ENCODE assay signal across 8 cellular contexts in genomic region chr1:240189386-240189989, GRCh38.
DNase-seq lines count a peak whose midpoint lies in the region; ATAC-seq and TF ChIP-seq lines count a peak whose summit lies in the region.

No MANE protein-coding gene starts in this region.

- ATAC-seq in GM19328 (IDR thresholded peaks at IDR 0.05; ENCODE audit: unreplicated experiment): no peak

- no peak overlapping the region for H3K4me3 ChIP-seq in H7 (ENCODE audit: insufficient read depth, low read depth, low read length)

- no peaks in the 10 kb centered on the region for H3K36me3 ChIP-seq in H7 (replicated peaks; ENCODE audit: control insufficient read depth, insufficient read depth, low read length)

- DNase-seq in stimulated activated CD4-positive, alpha-beta T cell treated with anti-CD3 and anti-CD28 coated beads, Interleukin-15, amount 100 ng/mL, for 24 hours: peak; percentile 39
- DNase-seq in stimulated activated CD4-positive, alpha-beta T cell treated with anti-CD3 and anti-CD28 coated beads, Interleukin-1b, Interleukin-23, amount 100 ng/mL, for 48 hours: no peak
- DNase-seq in H7 (peak; percentile 50), MV-4-11 (lab: John Stamatoyannopoulos, UW) (peak; percentile 28), glomerular visceral epithelial cell (ENCODE audit: extremely low spot score) (peak; percentile 56)
- DNase-seq in stimulated activated CD4-positive, alpha-beta T cell treated with anti-CD3 and anti-CD28 coated beads, Interleukin-4, amount 100 ng/mL, for 24 hours: peak; percentile 25

- peak; percentile 82 for TF ChIP-seq CTCF in VCaP (conservative IDR thresholded peaks at IDR 0.05)

- H3K27me3 ChIP-seq in H7 (ENCODE audit: control insufficient read depth, insufficient read depth, low read length): peaks cover 5% of the 10 kb centered on the region; the same call in 1 of the 2 replicates

- H3K27ac ChIP-seq in VCaP: peak overlapping the region; percentile 59
